ENCODE assay signal across 9 cellular contexts in the genomic region with DNA sequence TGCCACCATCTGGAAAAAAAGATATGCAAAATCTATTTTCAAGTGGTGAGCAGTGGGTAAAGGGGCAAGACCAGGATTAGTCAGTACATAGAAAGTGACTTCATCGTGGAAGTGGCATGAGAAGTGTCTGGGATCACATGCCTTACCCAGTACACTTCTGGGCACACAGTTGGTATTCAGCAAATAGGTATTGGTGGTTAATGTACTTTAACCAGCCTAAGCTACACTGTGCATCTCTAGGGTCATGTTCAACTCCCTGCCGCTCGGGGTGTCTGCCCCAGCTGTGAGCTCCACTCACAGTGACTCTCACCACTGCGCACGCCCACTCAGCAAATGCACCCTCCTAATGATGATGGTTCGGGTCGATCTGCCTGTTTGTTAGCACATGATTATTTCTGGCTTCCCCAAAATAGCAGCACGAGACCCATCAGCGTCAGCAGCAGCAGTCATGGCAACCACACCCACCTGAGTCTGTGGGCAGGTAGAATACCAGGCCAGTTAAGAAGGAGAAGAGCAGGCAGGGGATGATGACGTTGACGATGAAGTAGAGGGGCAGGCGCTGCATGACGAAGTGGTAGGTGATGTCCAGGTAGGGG. TPM values are rescaled to one million over a fixed set of nuclear protein-coding genes. Genes with fewer than 3 reads are reported as not detected.
DNase-seq lines count a peak whose midpoint lies in the region; ATAC-seq and TF ChIP-seq lines count a peak whose summit lies in the region.
"Had no signal": no experiment of that assay in that cellular context is flagged by ENCODE, and none has a peak within 500 bp of the region (broad histone marks: within the 10 kb centered on the region; RNA-seq: fewer than 3 reads in every experiment).

No MANE protein-coding gene starts in this region.

- H3K9me2 ChIP-seq in MM.1S (replicated peaks; ENCODE audit: insufficient read depth, low read length), result no peaks in the 10 kb centered on the region

- H3K4me3 ChIP-seq in GM12864 (ENCODE audit: low read depth, low read length) (no peak overlapping the region), MM.1S (ENCODE audit: low read length) (no peak overlapping the region)

- H3K9me3 Mint-ChIP-seq in chondrocyte (ENCODE audit: low read depth), result no peaks in the 10 kb centered on the region

- 0 out of 2 replicates have a peak, but pooled peaks cover 9% of the 10 kb centered on the region for H3K27me3 ChIP-seq in MM.1S (replicated peaks; ENCODE audit: insufficient read depth, low read length)

- H3K4me3 Mint-ChIP-seq in chondrocyte (ENCODE audit: unreplicated experiment), result no peak overlapping the region

- peak; percentile 36 for ATAC-seq in GM21367 (IDR thresholded peaks at IDR 0.05; ENCODE audit: unreplicated experiment)

- no peak overlapping the region for H3K9ac ChIP-seq in MM.1S (ENCODE audit: low read length)

- H3K4me2 ChIP-seq in MM.1S (ENCODE audit: low read depth, low read length), result peak overlapping the region; percentile 30; the same call in 1 of the 2 replicates

- peaks cover 12% of the 10 kb centered on the region for H3F3A ChIP-seq in MM.1S (ENCODE audit: insufficient read depth, low read length)

- peaks cover 19% of the 10 kb centered on the region for H3K4me1 Mint-ChIP-seq in chondrocyte (ENCODE audit: low read depth)

- DNase-seq in GM12864 (ENCODE audit: low read depth), result peak; percentile 38
- DNase-seq in MM.1S, result no peak
- DNase-seq in chondrocyte (ENCODE audit: low spot score), result no peak
- DNase-seq in CD1c-positive myeloid dendritic cell (ENCODE audit: extremely low spot score), result no peak
- no peak for DNase-seq in GM19238 (ENCODE audit: insufficient read length, low spot score)
- DNase-seq in DMS53 (lab: John Stamatoyannopoulos, UW), result no peak
- no peak for DNase-seq in NCI-H2029 treated with DMSO at 0.1 percent for 48 hours (lab: John Stamatoyannopoulos, UW)
- DNase-seq: NCI-H446 treated with DMSO at 0.1 percent for 48 hours had no signal

- H3K36me3 ChIP-seq in MM.1S (replicated peaks; ENCODE audit: insufficient read depth, low read length), result no peaks in the 10 kb centered on the region

- no peaks in the 10 kb centered on the region for H4K20me1 ChIP-seq in MM.1S (ENCODE audit: insufficient read depth, low read length)

- H2AFZ ChIP-seq in MM.1S (ENCODE audit: low read length), result no peak overlapping the region

- H3K36me3 Mint-ChIP-seq in chondrocyte (ENCODE audit: low read depth), result no peaks in the 10 kb centered on the region

- H3K9me3 ChIP-seq in MM.1S (replicated peaks; ENCODE audit: insufficient read depth, low read length), result no peaks in the 10 kb centered on the region

- H3K79me2 ChIP-seq in MM.1S (ENCODE audit: low read length), result no peaks in the 10 kb centered on the region

- TF ChIP-seq CTCF in GM12864 (IDR thresholded peaks at IDR 0.05; ENCODE audit: low read depth, low read length, missing control alignments) (no peak), MM.1S (IDR thresholded peaks at IDR 0.05; ENCODE audit: low read length) (no peak), chondrocyte (IDR thresholded peaks at IDR 0.05) (no peak)

- peak overlapping the region; percentile 5; the same call in 1 of the 2 replicates for H3K27ac ChIP-seq in MM.1S (ENCODE audit: low read length)

- no peaks in the 10 kb centered on the region for H3K27me3 Mint-ChIP-seq in chondrocyte (ENCODE audit: low read depth)

- H3K27ac Mint-ChIP-seq in chondrocyte (ENCODE audit: unreplicated experiment), result peak overlapping the region; percentile 75

- peaks cover 20% of the 10 kb centered on the region for H3K4me1 ChIP-seq in MM.1S (ENCODE audit: low read length)

RNA-seq across cellular contexts. Expression of a gene that starts 11.1 kb away (rescaled TPM):
- total RNA-seq in chondrocyte, result 0.30 to 1.3 TPM (median 0.38 TPM) in 3 replicates
